In the genomic region with DNA sequence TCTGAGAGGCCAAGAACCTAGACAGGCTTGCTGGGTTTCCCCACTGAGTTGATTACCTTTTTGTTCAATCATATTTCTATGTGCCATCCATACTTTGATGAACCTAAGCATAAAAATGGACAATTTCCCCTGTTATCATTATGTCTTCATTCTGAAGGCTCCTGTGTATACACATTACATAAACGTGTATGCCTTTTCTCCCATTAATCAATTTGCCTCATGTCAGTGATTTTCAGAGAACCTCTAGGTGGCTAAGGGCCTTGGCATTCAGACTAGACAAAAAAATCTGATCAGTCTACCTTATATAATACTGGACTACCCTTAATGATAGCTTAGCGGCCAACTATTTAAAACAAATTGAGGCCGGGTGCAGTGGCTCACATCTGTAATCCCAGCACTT, we compare ENCODE assay signal across 18 cellular contexts. TPM values are rescaled to one million over a fixed set of nuclear protein-coding genes. Genes with fewer than 3 reads are reported as not detected.
A peak's percentile ranks its signal among the peaks of the same experiment; 100 is the strongest.
DNase-seq lines count a peak whose midpoint lies in the region; ATAC-seq, FAIRE-seq and TF ChIP-seq lines count a peak whose summit lies in the region.
"Had no signal": no experiment of that assay in that cellular context is flagged by ENCODE, and none has a peak within 500 bp of the region (broad histone marks: within the 10 kb centered on the region; RNA-seq: fewer than 3 reads in every experiment).

No MANE protein-coding gene starts in this region.

- no peak overlapping the region for H3K4me3 Mint-ChIP-seq in type B pancreatic cell

- CTCF ChIA-PET in HepG2 (lab: Yijun Ruan, JAX; ENCODE audit: low intra/inter-chr PET ratio, low total read pairs) (no interaction called here), PC-9 (lab: Charles Lee) (no interaction called here), K562 (lab: Yijun Ruan, JAX; ENCODE audit: low intra/inter-chr PET ratio) (no interaction called here)

- in situ Hi-C loops in HepG2 (cut with HindIII; ENCODE audit: extremely low pct_ligation_motif_present, low pct_unique_long_range_greater_than_20kb), result no loop called here
- in situ Hi-C loops in K562 (cut with MboI), result no loop called here

- FAIRE-seq in HepG2 (lab: Jason Lieb, UNC) (no peak), K562 (lab: Jason Lieb, UNC) (no peak)
- FAIRE-seq: D721Med had no signal

- H4K20me1 ChIP-seq in HepG2 (ENCODE audit: insufficient read depth, low read length) (0 out of 2 replicates have a peak, but pooled peaks cover 3% of the 10 kb centered on the region), PC-9 (ENCODE audit: insufficient read depth) (no peaks in the 10 kb centered on the region; the same call in 1 of the 2 replicates), K562 (replicated peaks; ENCODE audit: control insufficient read depth, insufficient read depth, low read length) (no peaks in the 10 kb centered on the region)

- no peaks in the 10 kb centered on the region for H3K9me1 ChIP-seq in K562 (ENCODE audit: control insufficient read depth, insufficient read depth, low read length)

- no peaks in the 10 kb centered on the region for H3K36me3 Mint-ChIP-seq in type B pancreatic cell

- H3K4me1 ChIP-seq in HepG2 (ENCODE audit: insufficient read depth, low read length), result peaks cover 31% of the 10 kb centered on the region
- peaks cover 0 to 15% (median 0%) of the 10 kb centered on the region in 4 donors for H3K4me1 ChIP-seq in right lobe of liver
- H3K4me1 ChIP-seq in PC-9 (replicated peaks; ENCODE audit: insufficient read depth), result peaks cover 47% of the 10 kb centered on the region
- no peaks in the 10 kb centered on the region for H3K4me1 ChIP-seq in K562 (replicated peaks in 1 of 2; ENCODE audit: control insufficient read depth in 2 of 2, insufficient read depth in 2 of 2, low read length in 2 of 2)

- H3K4me2 ChIP-seq in HepG2 (ENCODE audit: low read depth, low read length), result peak overlapping the region; percentile 7; the same call in 1 of the 2 replicates
- peak overlapping the region; percentile 85 for H3K4me2 ChIP-seq in PC-9
- no peak overlapping the region for H3K4me2 ChIP-seq in K562 (ENCODE audit: insufficient read depth, low read length)

- peaks cover 64% of the 10 kb centered on the region for H3F3A ChIP-seq in PC-9 (ENCODE audit: insufficient read depth, low read depth)

- H3K27ac ChIP-seq in HepG2 (ENCODE audit: extremely low read length, insufficient read depth, low read length), result no peak overlapping the region
- H3K27ac ChIP-seq in right lobe of liver, result no peak overlapping the region
- peak overlapping the region; percentile 98 for H3K27ac ChIP-seq in PC-9
- no peak overlapping the region for H3K27ac ChIP-seq in K562 (ENCODE audit: extremely low read depth, low read depth, low read length)

- BruUV-seq in HepG2 (replicated peaks; lab: Mats Ljungman, UMichigan) (no TSS peak), PC-9 (replicated peaks; lab: Mats Ljungman, UMichigan) (no TSS peak), K562 (replicated peaks; lab: Mats Ljungman, UMichigan) (no TSS peak)

- no peak for DNase-seq in HepG2 (ENCODE audit: low spot score)
- no peak for DNase-seq in right lobe of liver
- no peak for DNase-seq in PC-9
- no peak for DNase-seq in K562 (ENCODE audit: extremely low read depth in 1 of 4, low spot score in 3 of 4)
- no peak for DNase-seq in type B pancreatic cell (ENCODE audit: extremely low spot score, unreplicated experiment)
- DNase-seq in ecto neural progenitor cell (ENCODE audit: low spot score), result no peak
- no peak for DNase-seq in HK-2 (ENCODE audit: unreplicated experiment)
- no peak for DNase-seq in activated naive CD4-positive, alpha-beta T cell treated with anti-CD3 and anti-CD28 coated beads, Interleukin-2, amount 50 U/mL, for 16 hours
- DNase-seq: C1 segment of cervical spinal cord, DMS79 treated with DMSO at 0.1 percent for 48 hours, NCI-H1092 treated with DMSO at 0.1 percent for 48 hours, NCI-H2081, NCI-H2171 treated with DMSO at 0.1 percent for 48 hours, NCI-H446, NCI-H526 treated with DMSO at 0.1 percent for 48 hours, SHP77 treated with DMSO at 0.1 percent for 48 hours had no signal

- ATAC-seq in HepG2 (no peak), right lobe of liver (no peak), K562 (no peak)
- ATAC-seq: SK-N-SH treated with all-trans-retinoic acid at 6 μM for 48 hours had no signal

- H3K79me2 ChIP-seq in HepG2 (ENCODE audit: insufficient read depth, low read length) (peaks cover 72% of the 10 kb centered on the region), PC-9 (ENCODE audit: low read depth) (peaks cover 32% of the 10 kb centered on the region), K562 (ENCODE audit: control insufficient read depth, insufficient read depth, low read length) (peaks cover 23% of the 10 kb centered on the region)

- H3K27ac Mint-ChIP-seq in type B pancreatic cell, result peak overlapping the region; percentile 45

- no peak for TF ChIP-seq RAD21 in HepG2 (CRISPR knock-in tag; IDR thresholded peaks at IDR 0.05)
- TF ChIP-seq RAD21 in K562 (CRISPR knock-in tag; conservative IDR thresholded peaks at IDR 0.05 in 1 of 2, IDR thresholded peaks at IDR 0.05 in 1 of 2), result no peak

- H3K36me3 ChIP-seq in HepG2 (replicated peaks in 1 of 2; ENCODE audit: control insufficient read depth in 1 of 2, insufficient read depth in 2 of 2, low read length in 2 of 2) (peaks cover 1 to 40% of the 10 kb centered on the region in 2 experiments; a peak in 3 of 5 replicates), right lobe of liver (no peaks in the 10 kb centered on the region), PC-9 (ENCODE audit: low read depth) (0 out of 2 replicates have a peak, but pooled peaks cover 3% of the 10 kb centered on the region), K562 (ENCODE audit: control insufficient read depth, insufficient read depth, low read length) (peaks cover 6% of the 10 kb centered on the region; the same call in 1 of the 3 replicates)

- TF ChIP-seq CTCF in HepG2 (CRISPR knock-in tag; IDR thresholded peaks at IDR 0.05) (no peak), right lobe of liver (IDR thresholded peaks at IDR 0.05) (no peak), PC-9 (conservative IDR thresholded peaks at IDR 0.05) (no peak), K562 (IDR thresholded peaks at IDR 0.05 in 2 of 3, conservative IDR thresholded peaks at IDR 0.05 in 1 of 3; ENCODE audit: insufficient read depth in 2 of 3, low read depth in 1 of 3, low read length in 3 of 3) (no peak), type B pancreatic cell (conservative IDR thresholded peaks at IDR 0.05) (no peak)

- POLR2A ChIA-PET in HepG2 (lab: Yijun Ruan, JAX) (no interaction called here), PC-9 (lab: Charles Lee; ENCODE audit: unreplicated experiment) (no interaction called here), K562 (lab: Yijun Ruan, JAX) (no interaction called here)

- H2AFZ ChIP-seq in HepG2 (ENCODE audit: low read length) (no peak overlapping the region), PC-9 (no peak overlapping the region), K562 (ENCODE audit: low read depth, low read length) (no peak overlapping the region)

- no peaks in the 10 kb centered on the region for H3K9me3 Mint-ChIP-seq in type B pancreatic cell

- intact Hi-C loops in HepG2 (cut with micrococcal nuclease; ENCODE audit: unreplicated experiment) (loop anchor here (10.0 kb wide), 1 partner anchor 131 kb away; no protein-coding TSS in a partner anchor), right lobe of liver (cut with DNase I) (no loop called here), PC-9 (cut with micrococcal nuclease; ENCODE audit: unreplicated experiment) (loop anchor here (10.0 kb wide), 1 partner anchor 161 kb away; no protein-coding TSS in a partner anchor), K562 (cut with micrococcal nuclease) (no loop called here)

- peaks cover 9% of the 10 kb centered on the region for H3K4me1 Mint-ChIP-seq in type B pancreatic cell (ENCODE audit: unreplicated experiment)

- no peaks in the 10 kb centered on the region for H3K27me3 Mint-ChIP-seq in type B pancreatic cell

- H3K9me3 ChIP-seq in HepG2 (ENCODE audit: low read length), result no peaks in the 10 kb centered on the region
- no peaks in the 10 kb centered on the region for H3K9me3 ChIP-seq in right lobe of liver
- H3K9me3 ChIP-seq in PC-9 (ENCODE audit: insufficient read depth, low read depth), result no peaks in the 10 kb centered on the region
- no peaks in the 10 kb centered on the region for H3K9me3 ChIP-seq in K562 (replicated peaks; ENCODE audit: control insufficient read depth, insufficient read depth, low read depth, low read length)

- WGBS in HepG2 (ENCODE audit: low lambda C conversion rate), result 86% methylated on average over 3 of the region's 3 CpGs
- WGBS in right lobe of liver (ENCODE audit: insufficient coverage, low coverage, low lambda C conversion rate, missing lambda C conversion rate), result 67% methylated on average over 2 of the region's 3 CpGs
- 24% methylated on average over 3 of the region's 3 CpGs for WGBS in K562 (ENCODE audit: insufficient coverage, low coverage, missing lambda C conversion rate)

- no peak overlapping the region for H3K4me3 ChIP-seq in HepG2 (replicated peaks in 1 of 3; ENCODE audit: insufficient read depth in 1 of 3, low read depth in 2 of 3, low read length in 3 of 3)
- no peak overlapping the region for H3K4me3 ChIP-seq in right lobe of liver
- no peak overlapping the region for H3K4me3 ChIP-seq in PC-9
- H3K4me3 ChIP-seq in K562, result no peak overlapping the region

- TF ChIP-seq POLR2A in HepG2 (IDR thresholded peaks at IDR 0.05; ENCODE audit: insufficient read depth in 1 of 2, low read depth in 2 of 2, low read length in 2 of 2), result no peak; a peak in 1 of 4 replicates
- no peak for TF ChIP-seq POLR2A in right lobe of liver (IDR thresholded peaks at IDR 0.05)
- TF ChIP-seq POLR2A in K562 (conservative IDR thresholded peaks at IDR 0.05), result no peak

- H3K9me2 ChIP-seq in PC-9 (ENCODE audit: insufficient read depth), result no peaks in the 10 kb centered on the region

- TF ChIP-seq EP300 in HepG2 (IDR thresholded peaks at IDR 0.05; ENCODE audit: low read depth in 2 of 2, low read length in 2 of 2) (no peak), HepG2 (CRISPR knock-in tag; IDR thresholded peaks at IDR 0.05; ENCODE audit: borderline replicate concordance) (no peak), K562 (IDR thresholded peaks at IDR 0.05; ENCODE audit: low read length) (no peak)

- H3K27me3 ChIP-seq in HepG2 (ENCODE audit: control insufficient read depth in 1 of 2, insufficient read depth in 2 of 2, low read length in 2 of 2), result no peaks in the 10 kb centered on the region; a peak in 1 of 5 replicates
- no peaks in the 10 kb centered on the region for H3K27me3 ChIP-seq in right lobe of liver
- no peaks in the 10 kb centered on the region for H3K27me3 ChIP-seq in PC-9 (ENCODE audit: insufficient read depth, low read depth)
- H3K27me3 ChIP-seq in K562 (ENCODE audit: control insufficient read depth in 2 of 2, insufficient read depth in 2 of 2, low read length in 2 of 2), result no peaks in the 10 kb centered on the region

- no peak overlapping the region for H3K9ac ChIP-seq in HepG2 (ENCODE audit: insufficient read depth, low read depth, low read length)
- no peak overlapping the region for H3K9ac ChIP-seq in K562 (ENCODE audit: insufficient read depth in 1 of 2, low read depth in 2 of 2, low read length in 2 of 2)

RNA-seq across cellular contexts. Expression of gene PEX13, which starts 4.1 kb away (rescaled TPM):
- total RNA-seq in HepG2 (2016; rRNA removed; fragmentation: Illumina TruSeq; extraction: Trizol), result 63.1 and 75.9 TPM in 2 replicates
- total RNA-seq in HepG2 (2016; cell fraction: cytosol; rRNA removed; fragmentation: Illumina TruSeq; extraction: Trizol; ENCODE audit: low read depth), result 29.0 and 31.0 TPM in 2 replicates
- total RNA-seq in HepG2 (2016; cell fraction: insoluble cytoplasmic fraction; rRNA removed; fragmentation: Illumina TruSeq; extraction: Trizol), result 61.3 and 73.7 TPM in 2 replicates
- 48.9 and 49.5 TPM in 2 replicates for total RNA-seq in HepG2 (2016; cell fraction: membrane; rRNA removed; fragmentation: Illumina TruSeq; extraction: Trizol)
- total RNA-seq in HepG2 (2016; cell fraction: nucleus; rRNA removed; fragmentation: Illumina TruSeq; extraction: Trizol), result 75.5 and 79.5 TPM in 2 replicates
- 42.1 and 47.9 TPM in 2 replicates for polyA plus RNA-seq in HepG2 (2011; rRNA removed)
- 38.1 and 43.8 TPM in 2 replicates for polyA plus RNA-seq in HepG2 (2011; cell fraction: cytosol; rRNA removed)
- polyA plus RNA-seq in HepG2 (2011; cell fraction: nucleus; rRNA removed), result 16.4 and 19.1 TPM in 2 replicates
- 27.3 and 33.4 TPM in 2 replicates for polyA plus RNA-seq in HepG2 (2012)
- polyA plus RNA-seq in HepG2 (2016; cell fraction: cytosol; fragmentation: Illumina TruSeq; extraction: Trizol; ENCODE audit: low read depth), result 25.3 and 36.5 TPM in 2 replicates
- 45.3 and 45.9 TPM in 2 replicates for polyA plus RNA-seq in HepG2 (2016; cell fraction: insoluble cytoplasmic fraction; fragmentation: Illumina TruSeq; extraction: Trizol; ENCODE audit: low read depth)
- 36.8 and 42.1 TPM in 2 replicates for polyA plus RNA-seq in HepG2 (2016; cell fraction: membrane; fragmentation: Illumina TruSeq; extraction: Trizol; ENCODE audit: low read depth)
- polyA plus RNA-seq in HepG2 (2016; cell fraction: nucleus; fragmentation: Illumina TruSeq; extraction: Trizol; ENCODE audit: insufficient read depth, low read depth), result 48.0 and 48.4 TPM in 2 replicates
- 35.3 and 78.6 TPM in 2 replicates for polyA minus RNA-seq in HepG2 (2011; rRNA and poly(A)+ RNA removed; ENCODE audit: low replicate concordance)
- polyA minus RNA-seq in HepG2 (2011; cell fraction: cytosol; rRNA and poly(A)+ RNA removed), result 29.3 and 30.9 TPM in 2 replicates
- polyA minus RNA-seq in HepG2 (2011; cell fraction: nucleus; rRNA and poly(A)+ RNA removed), result 93.1 and 98.1 TPM in 2 replicates
- total RNA-seq in right lobe of liver, result 10 to 100 TPM; 23.0 to 34.3 (median 26.3) TPM
- 28.4 and 32.4 TPM in 2 replicates for total RNA-seq in PC-9 (2021)
- 34.5 and 49.1 TPM in 2 replicates for total RNA-seq in K562 (2011; cell fraction: chromatin; rRNA removed; ENCODE audit: low replicate concordance)
- total RNA-seq in K562 (2011; cell fraction: nucleolus; rRNA removed), result 18.3 and 20.5 TPM in 2 replicates
- total RNA-seq in K562 (2011; cell fraction: nucleoplasm; rRNA removed), result 33.4 and 55.4 TPM in 2 replicates
- 18.4 and 20.0 TPM in 2 replicates for total RNA-seq in K562 (2014; rRNA removed)
- 23.3 and 23.9 TPM in 2 replicates for total RNA-seq in K562 (2014; rRNA removed; fragmentation: Illumina TruSeq; extraction: Trizol)
- total RNA-seq in K562 (2015; rRNA removed; fragmentation: Illumina TruSeq; extraction: Trizol), result 21.5 TPM in 2 replicates
- total RNA-seq in K562 (2021), result 18.8 and 21.6 TPM in 2 replicates
- polyA plus RNA-seq in K562 (2011; rRNA removed), result 25.7 and 27.8 TPM in 2 replicates
- polyA plus RNA-seq in K562 (2011; cell fraction: cytosol; rRNA removed), result 17.6 and 22.4 TPM in 2 replicates
- polyA plus RNA-seq in K562 (2011; cell fraction: nucleus; rRNA removed), result 11.6 and 16.0 TPM in 2 replicates
- polyA plus RNA-seq in K562 (2012), result 11.5 and 15.0 TPM in 2 replicates
- 16.7 and 17.1 TPM in 2 replicates for polyA plus RNA-seq in K562 (2014; fragmentation: Illumina TruSeq; extraction: Trizol)
- 1 to 10 TPM; 4.0 to 5.4 TPM for polyA plus RNA-seq in K562 (2014; fragmentation: Nextera tagmentation; extraction: Ambion mirVana)
- 24.2 and 30.4 TPM in 2 replicates for polyA plus RNA-seq in K562 (2014; rRNA removed)
- 23.8 and 29.0 TPM in 2 replicates for polyA minus RNA-seq in K562 (2011; rRNA and poly(A)+ RNA removed)
- 10.9 and 11.3 TPM in 2 replicates for polyA minus RNA-seq in K562 (2011; cell fraction: cytosol; rRNA and poly(A)+ RNA removed)
- polyA minus RNA-seq in K562 (2011; cell fraction: nucleus; rRNA and poly(A)+ RNA removed), result 16.2 and 28.7 TPM in 2 replicates
- total RNA-seq in type B pancreatic cell (ENCODE audit: low replicate concordance), result 28.9 and 31.6 TPM in 2 replicates

RNA-seq across cellular contexts. Expression of gene PUS10, which starts 4.7 kb away (rescaled TPM):
- total RNA-seq in HepG2 (2016; rRNA removed; fragmentation: Illumina TruSeq; extraction: Trizol), result 44.3 and 52.8 TPM in 2 replicates
- 7.9 and 9.1 TPM in 2 replicates for total RNA-seq in HepG2 (2016; cell fraction: cytosol; rRNA removed; fragmentation: Illumina TruSeq; extraction: Trizol; ENCODE audit: low read depth)
- total RNA-seq in HepG2 (2016; cell fraction: insoluble cytoplasmic fraction; rRNA removed; fragmentation: Illumina TruSeq; extraction: Trizol), result 41.8 and 52.5 TPM in 2 replicates
- 15.6 and 18.7 TPM in 2 replicates for total RNA-seq in HepG2 (2016; cell fraction: membrane; rRNA removed; fragmentation: Illumina TruSeq; extraction: Trizol)
- total RNA-seq in HepG2 (2016; cell fraction: nucleus; rRNA removed; fragmentation: Illumina TruSeq; extraction: Trizol), result 57.0 and 59.6 TPM in 2 replicates
- polyA plus RNA-seq in HepG2 (2011; rRNA removed), result 33.1 and 41.4 TPM in 2 replicates
- 18.5 and 21.5 TPM in 2 replicates for polyA plus RNA-seq in HepG2 (2011; cell fraction: cytosol; rRNA removed)
- 39.8 and 48.9 TPM in 2 replicates for polyA plus RNA-seq in HepG2 (2011; cell fraction: nucleus; rRNA removed)
- 16.7 and 41.9 TPM in 2 replicates for polyA plus RNA-seq in HepG2 (2012)
- 2.6 and 3.6 TPM in 2 replicates for polyA plus RNA-seq in HepG2 (2016; cell fraction: cytosol; fragmentation: Illumina TruSeq; extraction: Trizol; ENCODE audit: low read depth)
- 35.0 and 35.6 TPM in 2 replicates for polyA plus RNA-seq in HepG2 (2016; cell fraction: insoluble cytoplasmic fraction; fragmentation: Illumina TruSeq; extraction: Trizol; ENCODE audit: low read depth)
- polyA plus RNA-seq in HepG2 (2016; cell fraction: membrane; fragmentation: Illumina TruSeq; extraction: Trizol; ENCODE audit: low read depth), result 6.0 and 6.5 TPM in 2 replicates
- polyA plus RNA-seq in HepG2 (2016; cell fraction: nucleus; fragmentation: Illumina TruSeq; extraction: Trizol; ENCODE audit: insufficient read depth, low read depth), result 38.1 and 42.1 TPM in 2 replicates
- polyA minus RNA-seq in HepG2 (2011; rRNA and poly(A)+ RNA removed; ENCODE audit: low replicate concordance), result 1.4 and 19.1 TPM in 2 replicates
- 28.0 and 29.0 TPM in 2 replicates for polyA minus RNA-seq in HepG2 (2011; cell fraction: cytosol; rRNA and poly(A)+ RNA removed)
- polyA minus RNA-seq in HepG2 (2011; cell fraction: nucleus; rRNA and poly(A)+ RNA removed), result 188 and 197 TPM in 2 replicates
- total RNA-seq in right lobe of liver, result 10 to 100 TPM in 5 of 6 experiments, 1 to 10 TPM in 1; 8.6 to 15.3 (median 13.1) TPM
- 4.5 and 5.1 TPM in 2 replicates for total RNA-seq in PC-9 (2021)
- total RNA-seq in K562 (2011; cell fraction: chromatin; rRNA removed; ENCODE audit: low replicate concordance), result 9.4 and 20.5 TPM in 2 replicates
- total RNA-seq in K562 (2011; cell fraction: nucleolus; rRNA removed), result 5.3 and 6.7 TPM in 2 replicates
- 9.1 and 12.9 TPM in 2 replicates for total RNA-seq in K562 (2011; cell fraction: nucleoplasm; rRNA removed)
- total RNA-seq in K562 (2014; rRNA removed), result 5.0 and 7.3 TPM in 2 replicates
- total RNA-seq in K562 (2014; rRNA removed; fragmentation: Illumina TruSeq; extraction: Trizol), result 10.7 and 11.9 TPM in 2 replicates
- total RNA-seq in K562 (2015; rRNA removed; fragmentation: Illumina TruSeq; extraction: Trizol), result 6.4 and 7.6 TPM in 2 replicates
- total RNA-seq in K562 (2021), result 6.6 TPM in 2 replicates
- polyA plus RNA-seq in K562 (2011; rRNA removed), result 8.2 and 9.6 TPM in 2 replicates
- polyA plus RNA-seq in K562 (2011; cell fraction: cytosol; rRNA removed), result 1.9 and 4.7 TPM in 2 replicates
- 5.1 and 9.7 TPM in 2 replicates for polyA plus RNA-seq in K562 (2011; cell fraction: nucleus; rRNA removed)
- 6.9 and 7.6 TPM in 2 replicates for polyA plus RNA-seq in K562 (2012)
- 8.0 and 9.7 TPM in 2 replicates for polyA plus RNA-seq in K562 (2014; fragmentation: Illumina TruSeq; extraction: Trizol)
- 10 to 100 TPM in 1 of 2 experiments, 1 to 10 TPM in 1; 7.3 to 10.1 TPM for polyA plus RNA-seq in K562 (2014; fragmentation: Nextera tagmentation; extraction: Ambion mirVana)
- 5.0 and 5.1 TPM in 2 replicates for polyA plus RNA-seq in K562 (2014; rRNA removed)
- polyA minus RNA-seq in K562 (2011; rRNA and poly(A)+ RNA removed), result 12.3 and 15.1 TPM in 2 replicates
- 3.1 and 4.1 TPM in 2 replicates for polyA minus RNA-seq in K562 (2011; cell fraction: cytosol; rRNA and poly(A)+ RNA removed)
- polyA minus RNA-seq in K562 (2011; cell fraction: nucleus; rRNA and poly(A)+ RNA removed), result 7.4 and 14.7 TPM in 2 replicates
- 6.3 and 6.8 TPM in 2 replicates for total RNA-seq in type B pancreatic cell (ENCODE audit: low replicate concordance)

RNA-seq across cellular contexts. Expression of gene SANBR, which starts 52.3 kb away (rescaled TPM):
- total RNA-seq in HepG2 (2016; rRNA removed; fragmentation: Illumina TruSeq; extraction: Trizol) (20.9 and 22.9 TPM in 2 replicates), right lobe of liver (1 to 10 TPM; 1.3 to 4.4 (median 1.9) TPM), PC-9 (2021) (12.6 and 13.8 TPM in 2 replicates), K562 (2014; rRNA removed) (4.1 and 5.7 TPM in 2 replicates), K562 (2014; rRNA removed; fragmentation: Illumina TruSeq; extraction: Trizol) (6.7 and 7.4 TPM in 2 replicates), K562 (2015; rRNA removed; fragmentation: Illumina TruSeq; extraction: Trizol) (5.4 and 7.7 TPM in 2 replicates), K562 (2021) (4.9 and 6.2 TPM in 2 replicates), type B pancreatic cell (ENCODE audit: low replicate concordance) (12.6 and 22.3 TPM in 2 replicates)
- total RNA-seq in HepG2 (2016; cell fraction: cytosol; rRNA removed; fragmentation: Illumina TruSeq; extraction: Trizol; ENCODE audit: low read depth), result 37.0 and 39.1 TPM in 2 replicates
- 20.4 and 22.7 TPM in 2 replicates for total RNA-seq in HepG2 (2016; cell fraction: insoluble cytoplasmic fraction; rRNA removed; fragmentation: Illumina TruSeq; extraction: Trizol)
- 21.4 and 22.9 TPM in 2 replicates for total RNA-seq in HepG2 (2016; cell fraction: membrane; rRNA removed; fragmentation: Illumina TruSeq; extraction: Trizol)
- 22.7 and 30.0 TPM in 2 replicates for total RNA-seq in HepG2 (2016; cell fraction: nucleus; rRNA removed; fragmentation: Illumina TruSeq; extraction: Trizol)
- polyA plus RNA-seq in HepG2 (2011; rRNA removed) (9.6 and 9.8 TPM in 2 replicates), K562 (2011; rRNA removed) (6.6 and 6.9 TPM in 2 replicates), K562 (2014; fragmentation: Illumina TruSeq; extraction: Trizol) (5.1 and 6.3 TPM in 2 replicates), K562 (2014; fragmentation: Nextera tagmentation; extraction: Ambion mirVana) (1 to 10 TPM; 1.5 to 3.1 TPM), K562 (2014; rRNA removed) (4.5 and 5.3 TPM in 2 replicates)
- 3.2 and 5.0 TPM in 2 replicates for polyA plus RNA-seq in HepG2 (2011; cell fraction: cytosol; rRNA removed)
- 9.8 and 14.1 TPM in 2 replicates for polyA plus RNA-seq in HepG2 (2011; cell fraction: nucleus; rRNA removed)
- polyA plus RNA-seq in HepG2 (2012), result 7.5 and 9.2 TPM in 2 replicates
- 8.4 and 10.5 TPM in 2 replicates for polyA plus RNA-seq in HepG2 (2016; cell fraction: cytosol; fragmentation: Illumina TruSeq; extraction: Trizol; ENCODE audit: low read depth)
- polyA plus RNA-seq in HepG2 (2016; cell fraction: insoluble cytoplasmic fraction; fragmentation: Illumina TruSeq; extraction: Trizol; ENCODE audit: low read depth), result 17.9 and 18.6 TPM in 2 replicates
- polyA plus RNA-seq in HepG2 (2016; cell fraction: membrane; fragmentation: Illumina TruSeq; extraction: Trizol; ENCODE audit: low read depth), result 11.8 and 13.5 TPM in 2 replicates
- 34.4 and 34.6 TPM in 2 replicates for polyA plus RNA-seq in HepG2 (2016; cell fraction: nucleus; fragmentation: Illumina TruSeq; extraction: Trizol; ENCODE audit: insufficient read depth, low read depth)
- 8.9 and 9.9 TPM in 2 replicates for polyA minus RNA-seq in HepG2 (2011; rRNA and poly(A)+ RNA removed; ENCODE audit: low replicate concordance)
- polyA minus RNA-seq in HepG2 (2011; cell fraction: cytosol; rRNA and poly(A)+ RNA removed), result 9.3 and 10.5 TPM in 2 replicates
- polyA minus RNA-seq in HepG2 (2011; cell fraction: nucleus; rRNA and poly(A)+ RNA removed), result 39.1 and 47.9 TPM in 2 replicates
- 8.5 and 17.5 TPM in 2 replicates for total RNA-seq in K562 (2011; cell fraction: chromatin; rRNA removed; ENCODE audit: low replicate concordance)
- total RNA-seq in K562 (2011; cell fraction: nucleolus; rRNA removed), result 5.8 TPM in 2 replicates
- 6.5 and 13.1 TPM in 2 replicates for total RNA-seq in K562 (2011; cell fraction: nucleoplasm; rRNA removed)
- polyA plus RNA-seq in K562 (2011; cell fraction: cytosol; rRNA removed), result 2.0 and 3.8 TPM in 2 replicates
- polyA plus RNA-seq in K562 (2011; cell fraction: nucleus; rRNA removed), result 4.1 and 4.5 TPM in 2 replicates
- 4.6 and 6.6 TPM in 2 replicates for polyA plus RNA-seq in K562 (2012)
- polyA minus RNA-seq in K562 (2011; rRNA and poly(A)+ RNA removed), result 6.7 and 7.2 TPM in 2 replicates
- polyA minus RNA-seq in K562 (2011; cell fraction: cytosol; rRNA and poly(A)+ RNA removed), result 3.7 and 4.2 TPM in 2 replicates
- polyA minus RNA-seq in K562 (2011; cell fraction: nucleus; rRNA and poly(A)+ RNA removed), result 3.8 and 6.1 TPM in 2 replicates

Comparison
In these comparisons a context has a peak if more than half of its experiments do, and no peak if none do; other contexts are left out.
1. intact Hi-C loops: an anchor here in HepG2 (10.0 kb wide) and PC-9 (10.0 kb wide); none called in right lobe of liver and K562.
2. Of the 241 proteins assayed by ChIP-seq in both HepG2 and K562: peak only in HepG2: RBFOX2; only in K562: MEIS2; in both: none; in neither: 238; mixed calls (peak in some experiments, not most) for 1.